In the genomic region with DNA sequence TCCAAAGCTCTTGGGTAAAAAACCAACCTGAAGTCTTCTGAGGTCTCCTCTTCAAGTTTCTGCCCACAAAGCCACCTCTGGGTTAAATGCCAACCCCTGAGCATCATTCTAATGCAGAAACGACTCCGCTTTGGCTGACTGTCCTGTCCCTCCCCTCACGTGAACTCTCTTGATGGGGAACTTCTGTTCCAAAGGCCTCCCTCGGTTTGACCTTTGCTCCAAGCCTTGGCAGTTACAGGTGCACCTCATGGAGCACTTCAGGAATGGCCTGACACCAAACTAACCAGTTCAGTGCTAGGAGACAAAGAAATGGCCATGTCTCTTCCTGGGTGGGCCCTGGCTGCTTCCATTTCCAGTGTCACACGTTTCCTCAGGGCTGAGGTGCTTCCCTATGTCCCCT, we compare ENCODE assay signal across 27 cellular contexts. TPM values are rescaled to one million over a fixed set of nuclear protein-coding genes. Genes with fewer than 3 reads are reported as not detected.
DNase-seq lines count a peak whose midpoint lies in the region; ATAC-seq and TF ChIP-seq lines count a peak whose summit lies in the region.
"Had no signal": no experiment of that assay in that cellular context is flagged by ENCODE, and none has a peak within 500 bp of the region (broad histone marks: within the 10 kb centered on the region; RNA-seq: fewer than 3 reads in every experiment).

No MANE protein-coding gene starts in this region.

- CTCF ChIA-PET in activated CD4-positive, alpha-beta memory T cell treated with anti-CD3 and anti-CD28 coated beads for 36 hours (lab: Charles Lee): interaction anchor here (1.5 to 11.8 kb wide), 2 partner anchors 26 to 86 kb away, joined by 8 to 486 read pairs; a partner anchor contains a TSS
- CTCF ChIA-PET in activated CD4-positive, alpha-beta memory T cell treated with anti-CD3 and anti-CD28 coated beads, Interleukin-2, amount 10 ng/mL, durations not matched to agents 7 days and 5 days (lab: Charles Lee): interaction anchor here (11.8 kb wide), 1 partner anchor 27 kb away, joined by 350 read pairs; a partner anchor contains a TSS
- CTCF ChIA-PET in activated CD8-positive, alpha-beta T cell treated with anti-CD3 and anti-CD28 coated beads for 36 hours (lab: Charles Lee): interaction anchor here (1.6 to 13.2 kb wide), 3 partner anchors 24 to 87 kb away, joined by 5 to 430 read pairs (median 18); a partner anchor contains a TSS

- no peaks in the 10 kb centered on the region for H3K9me3 ChIP-seq in muscle layer of colon (ENCODE audit: low read length)
- H3K9me3 ChIP-seq in thoracic aorta: no peaks in the 10 kb centered on the region
- H3K9me3 ChIP-seq: lower lobe of right lung, right atrium auricular region, SK-N-SH had no signal

- H3K27me3 Mint-ChIP-seq in activated CD4-positive, alpha-beta memory T cell treated with anti-CD3 and anti-CD28 coated beads for 36 hours: no peaks in the 10 kb centered on the region
- H3K27me3 Mint-ChIP-seq in activated CD4-positive, alpha-beta memory T cell treated with anti-CD3 and anti-CD28 coated beads, Interleukin-2, amount 10 ng/mL, durations not matched to agents 7 days and 5 days: no peaks in the 10 kb centered on the region
- H3K27me3 Mint-ChIP-seq in endothelial cell (ENCODE audit: unreplicated experiment): peaks cover 10% of the 10 kb centered on the region
- H3K27me3 Mint-ChIP-seq in activated CD8-positive, alpha-beta T cell treated with anti-CD3 and anti-CD28 coated beads for 36 hours: no peaks in the 10 kb centered on the region
- H3K27me3 Mint-ChIP-seq: activated CD4-positive, alpha-beta T cell treated with anti-CD3 and anti-CD28 coated beads for 36 hours; stimulated activated memory B cell treated with anti-CD40 and anti-IgM and Interleukin-4, amounts not matched to agents 10 μg/mL and 1 μg/mL and 100 μg/mL, for 72 hours had no signal

- no peak overlapping the region for H3K4me3 Mint-ChIP-seq in activated CD4-positive, alpha-beta memory T cell treated with anti-CD3 and anti-CD28 coated beads for 36 hours
- H3K4me3 Mint-ChIP-seq in activated CD4-positive, alpha-beta memory T cell treated with anti-CD3 and anti-CD28 coated beads, Interleukin-2, amount 10 ng/mL, durations not matched to agents 7 days and 5 days: no peak overlapping the region
- H3K4me3 Mint-ChIP-seq in endothelial cell (ENCODE audit: unreplicated experiment): no peak overlapping the region
- no peak overlapping the region for H3K4me3 Mint-ChIP-seq in activated CD8-positive, alpha-beta T cell treated with anti-CD3 and anti-CD28 coated beads for 36 hours
- H3K4me3 Mint-ChIP-seq: activated CD4-positive, alpha-beta T cell treated with anti-CD3 and anti-CD28 coated beads for 36 hours; activated naive CD4-positive, alpha-beta T cell treated with anti-CD3 and anti-CD28 coated beads for 36 hours; stimulated activated memory B cell treated with anti-CD40 and anti-IgM and Interleukin-4, amounts not matched to agents 10 μg/mL and 1 μg/mL and 100 μg/mL, for 72 hours had no signal

- ATAC-seq in thoracic aorta (ENCODE audit: insufficient number of reproducible peaks, low FRiP score, low read depth): no peak
- ATAC-seq in activated CD8-positive, alpha-beta T cell treated with anti-CD3 and anti-CD28 coated beads for 36 hours: no peak
- ATAC-seq: activated CD4-positive, alpha-beta T cell treated with anti-CD3 and anti-CD28 coated beads for 36 hours; lower lobe of right lung; stimulated activated memory B cell treated with anti-CD40 and anti-IgM and Interleukin-4, amounts not matched to agents 10 μg/mL and 1 μg/mL and 100 μg/mL, for 72 hours had no signal

- H3K36me3 ChIP-seq in muscle layer of colon (ENCODE audit: insufficient read depth, low read length) (peaks cover 48% of the 10 kb centered on the region), thoracic aorta (peaks cover 16% of the 10 kb centered on the region)

- peaks cover 9% of the 10 kb centered on the region for H3K36me3 Mint-ChIP-seq in activated CD4-positive, alpha-beta memory T cell treated with anti-CD3 and anti-CD28 coated beads for 36 hours
- H3K36me3 Mint-ChIP-seq in activated CD4-positive, alpha-beta memory T cell treated with anti-CD3 and anti-CD28 coated beads, Interleukin-2, amount 10 ng/mL, durations not matched to agents 7 days and 5 days (ENCODE audit: low read depth): peaks cover 69% of the 10 kb centered on the region
- peaks cover 28% of the 10 kb centered on the region for H3K36me3 Mint-ChIP-seq in endothelial cell (ENCODE audit: low read depth, unreplicated experiment)
- H3K36me3 Mint-ChIP-seq in activated CD8-positive, alpha-beta T cell treated with anti-CD3 and anti-CD28 coated beads for 36 hours (ENCODE audit: low read depth): peaks cover 12% of the 10 kb centered on the region

- H3K4me3 ChIP-seq in dorsolateral prefrontal cortex (no peak overlapping the region), muscle layer of colon (ENCODE audit: low read depth in 1 of 2, low read length in 2 of 2) (no peak overlapping the region), thoracic aorta (no peak overlapping the region)
- H3K4me3 ChIP-seq: cardiac muscle cell, lower lobe of right lung, right atrium auricular region had no signal

- intact Hi-C loops in activated CD4-positive, alpha-beta memory T cell treated with anti-CD3 and anti-CD28 coated beads for 36 hours (cut with micrococcal nuclease): no loop called here
- intact Hi-C loops in dorsolateral prefrontal cortex (cut with DNase I): loop anchor here in 1 of 2 donors (5.0 kb wide), 1 partner anchor 228 kb away; no protein-coding TSS in a partner anchor
- intact Hi-C loops in activated CD8-positive, alpha-beta T cell treated with anti-CD3 and anti-CD28 coated beads for 36 hours (cut with micrococcal nuclease): no loop called here

- H3K27me3 ChIP-seq in dorsolateral prefrontal cortex (no peaks in the 10 kb centered on the region), muscle layer of colon (ENCODE audit: control insufficient read depth in 1 of 2, insufficient read depth in 2 of 2, low read length in 2 of 2) (no peaks in the 10 kb centered on the region), thoracic aorta (replicated peaks; ENCODE audit: insufficient read depth) (no peaks in the 10 kb centered on the region)
- H3K27me3 ChIP-seq: cardiac muscle cell, right atrium auricular region had no signal

- H3K4me1 ChIP-seq in muscle layer of colon (ENCODE audit: insufficient read depth, low read length) (peaks cover 93% of the 10 kb centered on the region), thoracic aorta (ENCODE audit: control insufficient read depth in 1 of 2, low read depth in 2 of 2) (peaks cover 42 to 100% of the 10 kb centered on the region in 2 donors)
- H3K4me1 ChIP-seq: parathyroid adenoma had no signal

- TF ChIP-seq CTCF in dorsolateral prefrontal cortex (IDR thresholded peaks at IDR 0.05 in 54 of 56, conservative IDR thresholded peaks at IDR 0.05 in 2 of 56; ENCODE audit: low read depth in 1 of 56, partially characterized antibody in 56 of 56) (no peak), thoracic aorta (IDR thresholded peaks at IDR 0.05) (no peak), endothelial cell (IDR thresholded peaks at IDR 0.05; ENCODE audit: unreplicated experiment) (no peak)
- no peak for TF ChIP-seq CTCF in activated CD8-positive, alpha-beta T cell treated with anti-CD3 and anti-CD28 coated beads for 36 hours (IDR thresholded peaks at IDR 0.05)

- H3K9ac ChIP-seq in muscle layer of colon (ENCODE audit: low read length): no peak overlapping the region
- H3K9ac ChIP-seq: parathyroid adenoma, SK-N-SH had no signal

- DNase-seq in activated CD4-positive, alpha-beta memory T cell treated with anti-CD3 and anti-CD28 coated beads for 36 hours: no peak
- DNase-seq in activated CD4-positive, alpha-beta memory T cell treated with anti-CD3 and anti-CD28 coated beads, Interleukin-2, amount 10 ng/mL, durations not matched to agents 7 days and 5 days: no peak
- DNase-seq in dorsolateral prefrontal cortex (no peak), thoracic aorta (ENCODE audit: low spot score) (no peak), endothelial cell (ENCODE audit: low spot score) (no peak), T-helper 1 cell (no peak)
- DNase-seq in activated CD8-positive, alpha-beta T cell treated with anti-CD3 and anti-CD28 coated beads for 36 hours: no peak
- DNase-seq: activated CD4-positive, alpha-beta T cell treated with anti-CD3 and anti-CD28 coated beads for 36 hours; activated naive CD4-positive, alpha-beta T cell treated with anti-CD3 and anti-CD28 coated beads for 36 hours; activated T-cell treated with anti-CD3 and anti-CD28 coated beads, Interleukin-2, amount 50 U/mL, for 48 hours; anterior cingulate cortex; dermis blood vessel endothelial cell; KG1; lower lobe of right lung; MM.1S; NCI-H146; NCI-H446 treated with DMSO at 0.1 percent for 48 hours; SK-N-SH; stimulated activated CD4-positive, alpha-beta T cell treated with anti-CD3 and anti-CD28 coated beads, Interleukin-4, amount 100 ng/mL, for 24 hours; T-helper 2 cell had no signal

- H3K27ac ChIP-seq in dorsolateral prefrontal cortex (peak overlapping the region in 37 of 59 donors; percentile 2 to 90 (median 71)), muscle layer of colon (ENCODE audit: low read depth, low read length) (peak overlapping the region; percentile 2), thoracic aorta (peak overlapping the region; percentile 9 to 40)
- H3K27ac ChIP-seq: 22Rv1, C4-2B, cardiac muscle cell, lower lobe of right lung, parathyroid adenoma, right atrium auricular region had no signal

- H3K9me3 Mint-ChIP-seq in activated CD4-positive, alpha-beta memory T cell treated with anti-CD3 and anti-CD28 coated beads for 36 hours: no peaks in the 10 kb centered on the region
- no peaks in the 10 kb centered on the region for H3K9me3 Mint-ChIP-seq in activated CD4-positive, alpha-beta memory T cell treated with anti-CD3 and anti-CD28 coated beads, Interleukin-2, amount 10 ng/mL, durations not matched to agents 7 days and 5 days
- H3K9me3 Mint-ChIP-seq in endothelial cell (ENCODE audit: unreplicated experiment): no peaks in the 10 kb centered on the region
- H3K9me3 Mint-ChIP-seq in activated CD8-positive, alpha-beta T cell treated with anti-CD3 and anti-CD28 coated beads for 36 hours: no peaks in the 10 kb centered on the region
- H3K9me3 Mint-ChIP-seq: activated naive CD4-positive, alpha-beta T cell treated with anti-CD3 and anti-CD28 coated beads for 36 hours; stimulated activated memory B cell treated with anti-CD40 and anti-IgM and Interleukin-4, amounts not matched to agents 10 μg/mL and 1 μg/mL and 100 μg/mL, for 72 hours had no signal

- H3K27ac Mint-ChIP-seq in activated CD4-positive, alpha-beta memory T cell treated with anti-CD3 and anti-CD28 coated beads for 36 hours: peak overlapping the region; percentile 4
- no peak overlapping the region for H3K27ac Mint-ChIP-seq in activated CD4-positive, alpha-beta memory T cell treated with anti-CD3 and anti-CD28 coated beads, Interleukin-2, amount 10 ng/mL, durations not matched to agents 7 days and 5 days
- no peak overlapping the region for H3K27ac Mint-ChIP-seq in endothelial cell (ENCODE audit: unreplicated experiment)
- no peak overlapping the region for H3K27ac Mint-ChIP-seq in activated CD8-positive, alpha-beta T cell treated with anti-CD3 and anti-CD28 coated beads for 36 hours
- H3K27ac Mint-ChIP-seq: activated CD4-positive, alpha-beta T cell treated with anti-CD3 and anti-CD28 coated beads for 36 hours; activated naive CD4-positive, alpha-beta T cell treated with anti-CD3 and anti-CD28 coated beads for 36 hours had no signal

- H3K4me1 Mint-ChIP-seq in activated CD4-positive, alpha-beta memory T cell treated with anti-CD3 and anti-CD28 coated beads for 36 hours (ENCODE audit: low read depth): peaks cover 38% of the 10 kb centered on the region
- peaks cover 54% of the 10 kb centered on the region for H3K4me1 Mint-ChIP-seq in activated CD4-positive, alpha-beta memory T cell treated with anti-CD3 and anti-CD28 coated beads, Interleukin-2, amount 10 ng/mL, durations not matched to agents 7 days and 5 days
- H3K4me1 Mint-ChIP-seq in endothelial cell (ENCODE audit: unreplicated experiment): no peaks in the 10 kb centered on the region
- H3K4me1 Mint-ChIP-seq in activated CD8-positive, alpha-beta T cell treated with anti-CD3 and anti-CD28 coated beads for 36 hours (ENCODE audit: low read depth): peaks cover 40% of the 10 kb centered on the region

- POLR2A ChIA-PET in activated CD4-positive, alpha-beta memory T cell treated with anti-CD3 and anti-CD28 coated beads for 36 hours (lab: Charles Lee): no interaction called here
- POLR2A ChIA-PET in activated CD4-positive, alpha-beta memory T cell treated with anti-CD3 and anti-CD28 coated beads, Interleukin-2, amount 10 ng/mL, durations not matched to agents 7 days and 5 days (lab: Charles Lee): no interaction called here
- POLR2A ChIA-PET in activated CD8-positive, alpha-beta T cell treated with anti-CD3 and anti-CD28 coated beads for 36 hours (lab: Charles Lee): interaction anchor here (3.5 kb wide), 1 partner anchor 21 kb away, joined by 22 read pairs; a partner anchor contains a TSS

RNA-seq across cellular contexts. Expression of a gene that starts 20.0 kb away (rescaled TPM):
- total RNA-seq in activated CD4-positive, alpha-beta memory T cell treated with anti-CD3 and anti-CD28 coated beads for 36 hours: 10 to 100 TPM; 20.8 to 21.5 TPM
- 10 to 100 TPM; 46.4 to 48.5 TPM for total RNA-seq in activated CD4-positive, alpha-beta memory T cell treated with anti-CD3 and anti-CD28 coated beads, Interleukin-2, amount 10 ng/mL, durations not matched to agents 7 days and 5 days
- 100 to 1,000 TPM; 132 to 380 (median 250) TPM for total RNA-seq in dorsolateral prefrontal cortex
- 100 to 1,000 TPM in 1 of 2 donors, 10 to 100 TPM in 1; 78.8 to 149 TPM for total RNA-seq in thoracic aorta
- total RNA-seq in endothelial cell (ENCODE audit: unreplicated experiment): 27.7 TPM
- 10 to 100 TPM; 17.8 to 18.5 TPM for total RNA-seq in activated CD8-positive, alpha-beta T cell treated with anti-CD3 and anti-CD28 coated beads for 36 hours

RNA-seq across cellular contexts. Expression of a gene that starts 42.9 kb away (rescaled TPM):
- total RNA-seq in activated CD4-positive, alpha-beta memory T cell treated with anti-CD3 and anti-CD28 coated beads for 36 hours: 10 to 100 TPM; 57.5 to 62.1 TPM
- total RNA-seq in activated CD4-positive, alpha-beta memory T cell treated with anti-CD3 and anti-CD28 coated beads, Interleukin-2, amount 10 ng/mL, durations not matched to agents 7 days and 5 days: 10 to 100 TPM; 58.3 to 58.4 TPM
- total RNA-seq in dorsolateral prefrontal cortex: 10 to 100 TPM; 22.9 to 57.3 (median 34.5) TPM
- total RNA-seq in thoracic aorta: 10 to 100 TPM; 55.0 to 78.2 TPM
- 32.8 TPM for total RNA-seq in endothelial cell (ENCODE audit: unreplicated experiment)
- total RNA-seq in activated CD8-positive, alpha-beta T cell treated with anti-CD3 and anti-CD28 coated beads for 36 hours: 10 to 100 TPM; 51.1 to 53.5 TPM

RNA-seq across cellular contexts. Expression of a gene that starts 56.6 kb away (rescaled TPM):
- under 1 TPM; 0.45 to 0.73 TPM for total RNA-seq in activated CD4-positive, alpha-beta memory T cell treated with anti-CD3 and anti-CD28 coated beads for 36 hours
- 1 to 10 TPM; 3.0 to 5.3 TPM for total RNA-seq in activated CD4-positive, alpha-beta memory T cell treated with anti-CD3 and anti-CD28 coated beads, Interleukin-2, amount 10 ng/mL, durations not matched to agents 7 days and 5 days
- 1 to 10 TPM in 88 of 120 experiments, under 1 TPM in 31, not detected in 1; 0.37 to 7.2 (median 1.4) TPM for total RNA-seq in dorsolateral prefrontal cortex
- total RNA-seq in thoracic aorta: 100 to 1,000 TPM in 1 of 2 donors, 1 to 10 TPM in 1; 8.1 to 100 TPM
- total RNA-seq in endothelial cell (ENCODE audit: unreplicated experiment): 19.5 TPM
- total RNA-seq in activated CD8-positive, alpha-beta T cell treated with anti-CD3 and anti-CD28 coated beads for 36 hours: under 1 TPM; 0.41 to 0.47 TPM

Comparison
In these comparisons a context has a peak if more than half of its experiments do, and no peak if none do; other contexts are left out.
1. H3K27ac ChIP-seq: peak in every context shown above with its lines; median percentile 71 in dorsolateral prefrontal cortex; 24 in thoracic aorta; 2 in muscle layer of colon.